In genomic region chr7:138157702-138158101, GRCh38 we compare ENCODE assay signal across 29 cellular contexts.
"Had no signal": no experiment of that assay in that cellular context is flagged by ENCODE, and none has a peak within 500 bp of the region (broad histone marks: within the 10 kb centered on the region; RNA-seq: fewer than 3 reads in every experiment).

No MANE protein-coding gene starts in this region.

- H3K4me1 ChIP-seq: suprapubic skin, testis, thyroid gland, tibial artery, transverse colon, upper lobe of right lung, uterus, vagina had no signal

- H3K27me3 ChIP-seq: stomach, suprapubic skin, testis, thyroid gland, tibial artery, tibial nerve, transverse colon, upper lobe of left lung, upper lobe of right lung, uterus, vagina had no signal

- DNase-seq: stimulated activated CD4-positive, alpha-beta T cell treated with anti-CD3 and anti-CD28 coated beads, Interleukin-2, amount 100 ng/mL, for 48 hours; stimulated activated CD4-positive, alpha-beta T cell treated with anti-CD3 and anti-CD28 coated beads, Interleukin-4, amount 100 ng/mL, for 1 hour; stimulated activated CD4-positive, alpha-beta T cell treated with anti-CD3 and anti-CD28 coated beads, Interleukin-4, amount 100 ng/mL, for 24 hours; stimulated activated CD4-positive, alpha-beta T cell treated with anti-CD3 and anti-CD28 coated beads, Interleukin-4, amount 100 ng/mL, for 4 hours; stimulated activated CD8-positive, alpha-beta memory T cell treated with anti-CD3 and anti-CD28 coated beads, Interleukin-4, amount 100 ng/mL, for 48 hours; stimulated activated naive B cell treated with anti-CD40 and anti-IgM and Interleukin-4, amounts not matched to agents 10 μg/mL and 1 μg/mL and 100 μg/mL, for 72 hours; stimulated activated naive CD4-positive, alpha-beta T cell; stimulated activated naive CD4-positive, alpha-beta T cell treated with Interleukin-2 at 50 U/mL for 16 hours; stimulated activated naive CD8-positive, alpha-beta T cell treated with anti-CD3 and anti-CD28 coated beads, Interleukin-15, amount 100 ng/mL, for 72 hours; stimulated activated naive CD8-positive, alpha-beta T cell treated with anti-CD3 and anti-CD28 coated beads, Interleukin-15, Interleukin-2, amounts not matched to agents 100 U/mL and 50 U/mL, for 24 hours; stomach; substantia nigra; testis; thyroid gland; tibial artery; transverse colon; trophoblast cell; upper lobe of left lung; upper lobe of right lung; uterus had no signal

- H3K36me3 ChIP-seq: stomach, suprapubic skin, thoracic aorta, thyroid gland, tibial artery, tibial nerve, transverse colon, upper lobe of left lung, upper lobe of right lung, uterus, vagina had no signal

- H3K4me1 Mint-ChIP-seq: stimulated activated effector memory CD8-positive, alpha-beta T cell treated with anti-CD3 and anti-CD28 coated beads, Interleukin-12 subunit alpha, Interleukin-12 subunit beta, amount 100 ng/mL, for 72 hours; stimulated activated memory B cell treated with anti-CD40 and anti-IgM and Interleukin-4, amounts not matched to agents 10 μg/mL and 1 μg/mL and 100 μg/mL, for 72 hours; stimulated activated naive B cell treated with anti-CD40 and anti-IgM and Interleukin-4, amounts not matched to agents 10 μg/mL and 1 μg/mL and 100 μg/mL, for 72 hours; stimulated activated naive CD8-positive, alpha-beta T cell treated with anti-CD3 and anti-CD28 coated beads, Interleukin-15, amount 100 ng/mL, for 72 hours had no signal

- FAIRE-seq: urothelium cell line had no signal

- H3K9me3 Mint-ChIP-seq: stimulated activated effector memory CD8-positive, alpha-beta T cell treated with anti-CD3 and anti-CD28 coated beads, Interleukin-12 subunit alpha, Interleukin-12 subunit beta, amount 100 ng/mL, for 72 hours; stimulated activated memory B cell treated with anti-CD40 and anti-IgM and Interleukin-4, amounts not matched to agents 10 μg/mL and 1 μg/mL and 100 μg/mL, for 72 hours; stimulated activated naive B cell treated with anti-CD40 and anti-IgM and Interleukin-4, amounts not matched to agents 10 μg/mL and 1 μg/mL and 100 μg/mL, for 72 hours; stimulated activated naive CD8-positive, alpha-beta T cell treated with anti-CD3 and anti-CD28 coated beads, Interleukin-15, amount 100 ng/mL, for 72 hours; stimulated activated naive CD8-positive, alpha-beta T cell treated with anti-CD3 and anti-CD28 coated beads, Interleukin-15, Interleukin-2, amounts not matched to agents 100 ng/mL and 50 ng/mL, for 24 hours had no signal

- H3K4me3 ChIP-seq: stomach, suprapubic skin, testis, thoracic aorta, thyroid gland, tibial artery, tibial nerve, transverse colon, upper lobe of left lung, upper lobe of right lung, uterus, vagina had no signal

- H3K36me3 Mint-ChIP-seq: stimulated activated effector memory CD8-positive, alpha-beta T cell treated with anti-CD3 and anti-CD28 coated beads, Interleukin-12 subunit alpha, Interleukin-12 subunit beta, amount 100 ng/mL, for 72 hours; stimulated activated memory B cell treated with anti-CD40 and anti-IgM and Interleukin-4, amounts not matched to agents 10 μg/mL and 1 μg/mL and 100 μg/mL, for 72 hours; stimulated activated naive B cell treated with anti-CD40 and anti-IgM and Interleukin-4, amounts not matched to agents 10 μg/mL and 1 μg/mL and 100 μg/mL, for 72 hours; type B pancreatic cell had no signal

- H3K27ac Mint-ChIP-seq: stimulated activated effector memory CD8-positive, alpha-beta T cell treated with anti-CD3 and anti-CD28 coated beads, Interleukin-12 subunit alpha, Interleukin-12 subunit beta, amount 100 ng/mL, for 72 hours; stimulated activated memory B cell treated with anti-CD40 and anti-IgM and Interleukin-4, amounts not matched to agents 10 μg/mL and 1 μg/mL and 100 μg/mL, for 72 hours; stimulated activated naive B cell treated with anti-CD40 and anti-IgM and Interleukin-4, amounts not matched to agents 10 μg/mL and 1 μg/mL and 100 μg/mL, for 72 hours; stimulated activated naive CD8-positive, alpha-beta T cell treated with anti-CD3 and anti-CD28 coated beads, Interleukin-15, amount 100 ng/mL, for 72 hours; stimulated activated naive CD8-positive, alpha-beta T cell treated with anti-CD3 and anti-CD28 coated beads, Interleukin-15, Interleukin-2, amounts not matched to agents 100 ng/mL and 50 ng/mL, for 24 hours; type B pancreatic cell had no signal

- H3K4me3 Mint-ChIP-seq: stimulated activated effector memory CD8-positive, alpha-beta T cell treated with anti-CD3 and anti-CD28 coated beads, Interleukin-12 subunit alpha, Interleukin-12 subunit beta, amount 100 ng/mL, for 72 hours; stimulated activated memory B cell treated with anti-CD40 and anti-IgM and Interleukin-4, amounts not matched to agents 10 μg/mL and 1 μg/mL and 100 μg/mL, for 72 hours; stimulated activated naive B cell treated with anti-CD40 and anti-IgM and Interleukin-4, amounts not matched to agents 10 μg/mL and 1 μg/mL and 100 μg/mL, for 72 hours; stimulated activated naive CD8-positive, alpha-beta T cell treated with anti-CD3 and anti-CD28 coated beads, Interleukin-15, amount 100 ng/mL, for 72 hours; stimulated activated naive CD8-positive, alpha-beta T cell treated with anti-CD3 and anti-CD28 coated beads, Interleukin-15, Interleukin-2, amounts not matched to agents 100 ng/mL and 50 ng/mL, for 24 hours; type B pancreatic cell had no signal

- H3K9me3 ChIP-seq: stomach, suprapubic skin, testis, thoracic aorta, thyroid gland, tibial artery, tibial nerve, transverse colon, upper lobe of left lung, upper lobe of right lung, uterus, vagina had no signal

- H3K27me3 Mint-ChIP-seq: stimulated activated memory B cell treated with anti-CD40 and anti-IgM and Interleukin-4, amounts not matched to agents 10 μg/mL and 1 μg/mL and 100 μg/mL, for 72 hours; stimulated activated naive CD8-positive, alpha-beta T cell treated with anti-CD3 and anti-CD28 coated beads, Interleukin-15, amount 100 ng/mL, for 72 hours; stimulated activated naive CD8-positive, alpha-beta T cell treated with anti-CD3 and anti-CD28 coated beads, Interleukin-15, Interleukin-2, amounts not matched to agents 100 ng/mL and 50 ng/mL, for 24 hours; type B pancreatic cell had no signal

- ATAC-seq: stimulated activated effector memory CD8-positive, alpha-beta T cell treated with anti-CD3 and anti-CD28 coated beads, Interleukin-12 subunit alpha, Interleukin-12 subunit beta, amount 100 ng/mL, for 72 hours; stimulated activated memory B cell treated with anti-CD40 and anti-IgM and Interleukin-4, amounts not matched to agents 10 μg/mL and 1 μg/mL and 100 μg/mL, for 72 hours; stimulated activated naive B cell treated with anti-CD40 and anti-IgM and Interleukin-4, amounts not matched to agents 10 μg/mL and 1 μg/mL and 100 μg/mL, for 72 hours; stimulated activated naive CD8-positive, alpha-beta T cell treated with anti-CD3 and anti-CD28 coated beads, Interleukin-15, amount 100 ng/mL, for 72 hours; stimulated activated naive CD8-positive, alpha-beta T cell treated with anti-CD3 and anti-CD28 coated beads, Interleukin-15, Interleukin-2, amounts not matched to agents 100 U/mL and 50 U/mL, for 24 hours; upper lobe of right lung had no signal

- H3K27ac ChIP-seq: stomach, suprapubic skin, testis, thoracic aorta, thyroid gland, tibial artery, tibial nerve, transverse colon, upper lobe of left lung, upper lobe of right lung, uterus, vagina had no signal
